In the genomic region with DNA sequence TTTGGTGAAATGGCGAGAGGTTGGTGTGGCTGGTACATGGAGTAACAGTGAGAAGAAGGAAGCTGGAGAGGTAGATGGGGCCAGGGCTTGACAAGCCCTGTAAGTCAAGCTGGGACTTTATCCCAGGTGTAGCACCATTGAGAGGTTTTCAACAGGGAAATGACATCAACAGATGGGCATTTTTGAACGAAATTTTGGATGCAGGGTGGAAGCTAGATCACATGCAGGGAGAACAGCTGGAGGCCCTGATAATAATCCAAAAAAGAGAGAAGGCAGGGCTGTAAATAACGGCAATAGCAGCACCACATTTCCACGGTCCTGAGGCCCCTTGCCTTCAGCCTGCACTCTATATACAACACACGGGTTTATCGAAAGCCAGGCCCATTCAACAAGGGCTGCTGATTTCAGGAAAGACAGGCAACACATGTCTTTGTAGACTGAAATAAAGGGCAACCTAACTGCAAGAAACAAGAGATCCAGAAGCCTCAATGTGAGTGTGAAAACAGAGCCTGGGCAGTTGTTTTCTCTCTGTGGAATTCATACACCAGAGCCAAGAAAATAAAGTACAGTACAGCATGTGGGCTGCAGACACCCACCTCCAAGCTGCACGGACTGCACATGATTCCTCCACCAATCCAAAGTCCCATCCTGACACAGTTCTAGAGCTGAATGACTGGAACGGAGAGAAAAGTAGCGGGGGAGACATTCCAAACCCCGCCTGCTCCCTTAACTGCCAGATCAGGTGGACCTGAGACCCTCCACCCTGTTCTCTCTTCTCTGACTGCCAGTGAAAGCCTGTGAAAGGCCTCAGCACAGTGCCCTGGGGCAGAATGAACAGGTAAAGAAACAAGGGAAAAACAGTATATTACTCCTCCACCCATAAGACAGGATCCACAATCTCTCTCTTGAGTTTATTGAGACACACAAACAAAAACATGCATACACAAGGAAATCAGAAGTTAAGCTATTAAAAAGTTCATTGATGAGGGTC, we compare ENCODE assay signal across 15 cellular contexts. TPM values are rescaled to one million over a fixed set of nuclear protein-coding genes. Genes with fewer than 3 reads are reported as not detected.
DNase-seq lines count a peak whose midpoint lies in the region; ATAC-seq, FAIRE-seq and TF ChIP-seq lines count a peak whose summit lies in the region.
"Had no signal": no experiment of that assay in that cellular context is flagged by ENCODE, and none has a peak within 500 bp of the region (broad histone marks: within the 10 kb centered on the region; RNA-seq: fewer than 3 reads in every experiment).

No MANE protein-coding gene starts in this region.

- in situ Hi-C loops in G401 (cut with HindIII; ENCODE audit: low sequenced_read_pairs), result no loop called here

- peaks cover 21% of the 10 kb centered on the region for H3K4me1 Mint-ChIP-seq in T-helper 17 cell

- ATAC-seq in sciatic nerve (peak; percentile 72), T-helper 17 cell (no peak), pancreas (no peak)
- ATAC-seq: natural killer cell had no signal

- H3K9me3 ChIP-seq in left ventricle myocardium inferior (replicated peaks), result no peaks in the 10 kb centered on the region
- H3K9me3 ChIP-seq in T-helper 17 cell (ENCODE audit: control insufficient read depth, low read length, poor library complexity, severe bottlenecking), result no peaks in the 10 kb centered on the region
- H3K9me3 ChIP-seq in pancreas, result no peaks in the 10 kb centered on the region
- H3K9me3 ChIP-seq: vagina had no signal

- H3K27me3 ChIP-seq in left ventricle myocardium inferior (ENCODE audit: low read depth) (no peaks in the 10 kb centered on the region), pancreas (no peaks in the 10 kb centered on the region)
- H3K27me3 ChIP-seq: vagina had no signal

- peak; percentile 85 for DNase-seq in G401 (ENCODE audit: low spot score)
- peak; percentile 53 for DNase-seq in amniotic epithelial cell (ENCODE audit: low read depth)
- no peak for DNase-seq in left ventricle myocardium inferior
- DNase-seq in sciatic nerve (ENCODE audit: low spot score), result no peak
- DNase-seq in T-helper 17 cell, result no peak
- no peak for DNase-seq in RKO (ENCODE audit: low spot score)
- DNase-seq in foreskin fibroblast, result no peak
- DNase-seq in pancreas, result no peak
- DNase-seq: activated naive CD8-positive, alpha-beta T cell treated with anti-CD3 and anti-CD28 coated beads for 36 hours; natural killer cell; NCI-H2029 treated with DMSO at 0.1 percent for 48 hours; NCI-H526 treated with DMSO at 0.1 percent for 48 hours; stimulated activated naive CD4-positive, alpha-beta T cell had no signal

- peaks cover 40% of the 10 kb centered on the region for H3K4me1 ChIP-seq in left ventricle myocardium inferior
- no peaks in the 10 kb centered on the region for H3K4me1 ChIP-seq in pancreas

- peaks cover 20% of the 10 kb centered on the region for H3K36me3 ChIP-seq in left ventricle myocardium inferior
- H3K36me3 ChIP-seq in pancreas, result no peaks in the 10 kb centered on the region

- peaks cover 13% of the 10 kb centered on the region for H3K36me3 Mint-ChIP-seq in T-helper 17 cell (ENCODE audit: low read depth)
- H3K36me3 Mint-ChIP-seq: natural killer cell had no signal

- TF ChIP-seq CTCF in left ventricle myocardium inferior (IDR thresholded peaks at IDR 0.05; ENCODE audit: borderline replicate concordance), result no peak
- TF ChIP-seq CTCF in foreskin fibroblast (IDR thresholded peaks at IDR 0.05; ENCODE audit: low read depth, low read length), result no peak
- no peak for TF ChIP-seq CTCF in pancreas (IDR thresholded peaks at IDR 0.05)

- H3K27ac ChIP-seq in left ventricle myocardium inferior (replicated peaks) (peak overlapping the region; percentile 62), pancreas (no peak overlapping the region)
- H3K27ac ChIP-seq: vagina had no signal

- no peak for FAIRE-seq in pancreas (lab: Jason Lieb, UNC)
- FAIRE-seq: H1 had no signal

- intact Hi-C loops in left ventricle myocardium inferior (cut with micrococcal nuclease) (no loop called here), sciatic nerve (cut with DNase I) (no loop called here), pancreas (cut with DNase I) (no loop called here)

- no peak overlapping the region for H3K4me3 Mint-ChIP-seq in T-helper 17 cell
- H3K4me3 Mint-ChIP-seq: activated naive CD8-positive, alpha-beta T cell treated with anti-CD3 and anti-CD28 coated beads for 36 hours; natural killer cell had no signal

- H3K27ac Mint-ChIP-seq in T-helper 17 cell, result no peak overlapping the region
- H3K27ac Mint-ChIP-seq: activated naive CD8-positive, alpha-beta T cell treated with anti-CD3 and anti-CD28 coated beads for 36 hours; natural killer cell had no signal

- no peak overlapping the region for H3K4me3 ChIP-seq in left ventricle myocardium inferior
- H3K4me3 ChIP-seq in foreskin fibroblast (ENCODE audit: low read depth in 1 of 2, low read length in 2 of 2), result no peak overlapping the region
- H3K4me3 ChIP-seq in pancreas, result no peak overlapping the region
- H3K4me3 ChIP-seq: vagina had no signal

- H3K27me3 Mint-ChIP-seq in T-helper 17 cell, result no peaks in the 10 kb centered on the region
- H3K27me3 Mint-ChIP-seq: activated naive CD8-positive, alpha-beta T cell treated with anti-CD3 and anti-CD28 coated beads for 36 hours had no signal

- WGBS in pancreas, 2 donors, result 80 to 81% methylated on average over 10 of the region's 10 CpGs

RNA-seq across cellular contexts. Expression of gene KLHL3, which starts 36.3 kb away (rescaled TPM):
- 0.86 and 1.2 TPM in 2 replicates for total RNA-seq in G401 (2014; rRNA removed; shearing (Covaris generic))
- 26.3 TPM for total RNA-seq in left ventricle myocardium inferior
- 32.8 TPM for total RNA-seq in sciatic nerve
- total RNA-seq in T-helper 17 cell, result 10 to 100 TPM; 17.5 to 24.6 TPM
- 1 to 10 TPM; 1.8 to 4.7 (median 2.9) TPM for total RNA-seq in pancreas
- polyA plus RNA-seq in pancreas, result 1 to 10 TPM; 3.4 to 6.6 TPM

RNA-seq across cellular contexts. Expression of gene HNRNPA0, which starts 54.6 kb away (rescaled TPM):
- 79.3 and 83.7 TPM in 2 replicates for total RNA-seq in G401 (2014; rRNA removed; shearing (Covaris generic))
- total RNA-seq in left ventricle myocardium inferior, result 13.1 TPM
- 24.6 TPM for total RNA-seq in sciatic nerve
- 10 to 100 TPM; 37.6 to 38.4 TPM for total RNA-seq in T-helper 17 cell
- total RNA-seq in pancreas, result 10 to 100 TPM in 4 of 6 donors, 1 to 10 TPM in 2; 8.0 to 14.1 (median 12.2) TPM
- 10 to 100 TPM in 1 of 2 donors, 1 to 10 TPM in 1; 9.7 to 13.8 TPM for polyA plus RNA-seq in pancreas

Comparison
In these comparisons a context has a peak if more than half of its experiments do, and no peak if none do; other contexts are left out.
1. DNase-seq: peak in G401 (single experiment) and amniotic epithelial cell (single experiment); none in left ventricle myocardium inferior (single experiment), sciatic nerve (single experiment), T-helper 17 cell (0 of 3), RKO (single experiment), foreskin fibroblast (0 of 2) and pancreas (0 of 6).